13 cellular contexts compared by ENCODE assay signal in the genomic region with DNA sequence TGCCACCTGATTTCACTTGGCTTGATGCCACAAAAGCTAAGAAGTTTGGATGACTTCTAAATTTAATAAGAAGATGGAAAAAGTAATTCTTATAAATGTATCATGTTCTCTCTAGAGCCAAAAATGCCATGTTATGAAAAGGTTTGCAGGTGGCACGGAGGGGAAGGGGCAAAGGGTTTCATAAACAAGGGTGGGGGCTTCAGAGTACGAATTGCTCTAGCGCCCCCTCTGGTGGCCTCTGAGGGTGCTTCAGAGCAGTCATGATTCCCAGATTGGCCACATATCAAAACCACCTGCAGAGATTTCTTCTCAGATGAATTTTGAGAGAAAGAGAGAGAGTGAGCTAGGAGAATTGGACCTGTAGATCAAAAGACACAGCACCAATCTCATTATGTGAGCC.
A peak's percentile ranks its signal among the peaks of the same experiment; 100 is the strongest.
DNase-seq lines count a peak whose midpoint lies in the region; ATAC-seq and TF ChIP-seq lines count a peak whose summit lies in the region.
"Had no signal": no experiment of that assay in that cellular context is flagged by ENCODE, and none has a peak within 500 bp of the region (broad histone marks: within the 10 kb centered on the region; RNA-seq: fewer than 3 reads in every experiment).

No MANE protein-coding gene starts in this region.

- ATAC-seq in HG03378 (IDR thresholded peaks at IDR 0.05; ENCODE audit: unreplicated experiment) = no peak
- ATAC-seq: natural killer cell had no signal

- in situ Hi-C loops in GM13977 (cut with MboI; ENCODE audit: low pct_unique_long_range_greater_than_20kb, low sequenced_read_pairs, unreplicated experiment) = no loop called here

- H3K4me3 Mint-ChIP-seq in Calu3 (ENCODE audit: low read depth, unreplicated experiment) = no peak overlapping the region
- no peak overlapping the region for H3K4me3 Mint-ChIP-seq in activated T-helper 1 cell treated with anti-CD3 and anti-CD28 coated beads, Interleukin-12 subunit alpha, Interleukin-12 subunit beta, Interleukin-2, Interleukin-4 antibody, amounts not matched to agents 30 ng/mL and 10 ng/mL and 1 ng/mL, durations not matched to agents 14 hours and 24 hours and 36 hours
- H3K4me3 Mint-ChIP-seq: natural killer cell had no signal

- H3K27ac ChIP-seq in WERI-Rb-1 = no peak overlapping the region
- H3K27ac ChIP-seq in esophagus muscularis mucosa (replicated peaks in 1 of 4) = no peak overlapping the region

- H3K27me3 ChIP-seq in WERI-Rb-1 (ENCODE audit: insufficient read depth, low read depth, severe bottlenecking) = no peaks in the 10 kb centered on the region
- no peaks in the 10 kb centered on the region for H3K27me3 ChIP-seq in esophagus muscularis mucosa

- H3K9me3 Mint-ChIP-seq in Calu3 (ENCODE audit: low read depth, unreplicated experiment) = no peaks in the 10 kb centered on the region
- H3K9me3 Mint-ChIP-seq in activated T-helper 1 cell treated with anti-CD3 and anti-CD28 coated beads, Interleukin-12 subunit alpha, Interleukin-12 subunit beta, Interleukin-2, Interleukin-4 antibody, amounts not matched to agents 30 ng/mL and 10 ng/mL and 1 ng/mL, durations not matched to agents 14 hours and 24 hours and 36 hours = no peaks in the 10 kb centered on the region
- H3K9me3 Mint-ChIP-seq: natural killer cell had no signal

- CTCF ChIA-PET in Calu3 (lab: Charles Lee) = no interaction called here

- H3K4me3 ChIP-seq in WERI-Rb-1 (ENCODE audit: low read depth, low read length) (no peak overlapping the region), esophagus muscularis mucosa (no peak overlapping the region)

- TF ChIP-seq CTCF in Calu3 (IDR thresholded peaks at IDR 0.05; ENCODE audit: unreplicated experiment) = peak; percentile 32
- TF ChIP-seq CTCF in GM13977 (IDR thresholded peaks at IDR 0.05; ENCODE audit: extremely low read depth, insufficient read depth, missing control alignments) = peak; percentile 38
- peak; percentile 69 for TF ChIP-seq CTCF in WERI-Rb-1 (IDR thresholded peaks at IDR 0.05; ENCODE audit: low read depth, low read length)
- TF ChIP-seq CTCF in esophagus muscularis mucosa (IDR thresholded peaks at IDR 0.05) = no peak

- intact Hi-C loops in Calu3 (cut with micrococcal nuclease; ENCODE audit: unreplicated experiment) = loop anchor here (10.0 kb wide), 3 partner anchors 223 to 563 kb away; no protein-coding TSS in a partner anchor
- intact Hi-C loops in esophagus muscularis mucosa (cut with DNase I) = no loop called here
- intact Hi-C loops in activated T-helper 1 cell treated with anti-CD3 and anti-CD28 coated beads, Interleukin-12 subunit alpha, Interleukin-12 subunit beta, Interleukin-2, Interleukin-4 antibody, amounts not matched to agents 30 ng/mL and 10 ng/mL and 1 ng/mL, durations not matched to agents 14 hours and 24 hours and 36 hours (cut with micrococcal nuclease) = no loop called here

- no peaks in the 10 kb centered on the region for H3K27me3 Mint-ChIP-seq in Calu3 (ENCODE audit: unreplicated experiment)
- peaks cover 2% of the 10 kb centered on the region for H3K27me3 Mint-ChIP-seq in activated T-helper 1 cell treated with anti-CD3 and anti-CD28 coated beads, Interleukin-12 subunit alpha, Interleukin-12 subunit beta, Interleukin-2, Interleukin-4 antibody, amounts not matched to agents 30 ng/mL and 10 ng/mL and 1 ng/mL, durations not matched to agents 14 hours and 24 hours and 36 hours (ENCODE audit: insufficient read depth)

- DNase-seq in Calu3 (no peak), GM13977 (ENCODE audit: low spot score) (no peak), WERI-Rb-1 (peak; percentile 25), left kidney (ENCODE audit: low read depth, low spot score) (peak; percentile 20), esophagus muscularis mucosa (ENCODE audit: extremely low spot score) (no peak), NCI-H2227 treated with DMSO at 0.1 percent for 48 hours (lab: John Stamatoyannopoulos, UW) (no peak)
- DNase-seq in activated T-helper 1 cell treated with anti-CD3 and anti-CD28 coated beads, Interleukin-12 subunit alpha, Interleukin-12 subunit beta, Interleukin-2, Interleukin-4 antibody, amounts not matched to agents 30 ng/mL and 10 ng/mL and 1 ng/mL, durations not matched to agents 14 hours and 24 hours and 36 hours (ENCODE audit: low spot score) = no peak
- DNase-seq: activated effector memory CD4-positive, alpha-beta T cell treated with Interleukin-2 at 50 U/mL for 16 hours; cortex of kidney; IMR-90; natural killer cell; NCI-H524 had no signal

- H3K36me3 Mint-ChIP-seq in Calu3 (ENCODE audit: insufficient read depth, unreplicated experiment) = no peaks in the 10 kb centered on the region
- no peaks in the 10 kb centered on the region for H3K36me3 Mint-ChIP-seq in activated T-helper 1 cell treated with anti-CD3 and anti-CD28 coated beads, Interleukin-12 subunit alpha, Interleukin-12 subunit beta, Interleukin-2, Interleukin-4 antibody, amounts not matched to agents 30 ng/mL and 10 ng/mL and 1 ng/mL, durations not matched to agents 14 hours and 24 hours and 36 hours (ENCODE audit: low read depth)
- H3K36me3 Mint-ChIP-seq: natural killer cell had no signal

- no peak for TF ChIP-seq POLR2A in esophagus muscularis mucosa (IDR thresholded peaks at IDR 0.05; ENCODE audit: low read depth)

- 37% methylated on average over 3 of the region's 3 CpGs for WGBS in esophagus muscularis mucosa

- H3K36me3 ChIP-seq in WERI-Rb-1 (no peaks in the 10 kb centered on the region), esophagus muscularis mucosa (no peaks in the 10 kb centered on the region)

- no peak overlapping the region for H3K27ac Mint-ChIP-seq in Calu3 (ENCODE audit: unreplicated experiment)
- no peak overlapping the region for H3K27ac Mint-ChIP-seq in activated T-helper 1 cell treated with anti-CD3 and anti-CD28 coated beads, Interleukin-12 subunit alpha, Interleukin-12 subunit beta, Interleukin-2, Interleukin-4 antibody, amounts not matched to agents 30 ng/mL and 10 ng/mL and 1 ng/mL, durations not matched to agents 14 hours and 24 hours and 36 hours
- H3K27ac Mint-ChIP-seq: natural killer cell had no signal

- BruUV-seq in Calu3 (replicated peaks; lab: Mats Ljungman, UMichigan) = no TSS peak

- H3K9me3 ChIP-seq in WERI-Rb-1 (ENCODE audit: severe bottlenecking) (no peaks in the 10 kb centered on the region), esophagus muscularis mucosa (no peaks in the 10 kb centered on the region)

- peaks cover 28% of the 10 kb centered on the region for H3K4me1 Mint-ChIP-seq in Calu3 (ENCODE audit: low read depth, unreplicated experiment)
- no peaks in the 10 kb centered on the region for H3K4me1 Mint-ChIP-seq in activated T-helper 1 cell treated with anti-CD3 and anti-CD28 coated beads, Interleukin-12 subunit alpha, Interleukin-12 subunit beta, Interleukin-2, Interleukin-4 antibody, amounts not matched to agents 30 ng/mL and 10 ng/mL and 1 ng/mL, durations not matched to agents 14 hours and 24 hours and 36 hours (ENCODE audit: low read depth)

- H3K4me1 ChIP-seq in esophagus muscularis mucosa = peaks cover 8 to 14% (median 9%) of the 10 kb centered on the region in 4 donors

- no peak for TF ChIP-seq EP300 in esophagus muscularis mucosa (IDR thresholded peaks at IDR 0.05)

Comparison
In these comparisons a context has a peak if more than half of its experiments do, and no peak if none do; other contexts are left out.
1. DNase-seq: peak in WERI-Rb-1 (single experiment) and left kidney (single experiment); none in Calu3 (single experiment), GM13977 (single experiment), esophagus muscularis mucosa (single experiment), activated T-helper 1 cell treated with anti-CD3 and anti-CD28 coated beads, Interleukin-12 subunit alpha, Interleukin-12 subunit beta, Interleukin-2, Interleukin-4 antibody, amounts not matched to agents 30 ng/mL and 10 ng/mL and 1 ng/mL, durations not matched to agents 14 hours and 24 hours and 36 hours (single experiment) and NCI-H2227 treated with DMSO at 0.1 percent for 48 hours (single experiment).
2. CTCF ChIP-seq: peak in Calu3 (single experiment), GM13977 (single experiment) and WERI-Rb-1 (single experiment); none in esophagus muscularis mucosa (0 of 3).